9 cellular contexts compared by ENCODE assay signal in the genomic region with DNA sequence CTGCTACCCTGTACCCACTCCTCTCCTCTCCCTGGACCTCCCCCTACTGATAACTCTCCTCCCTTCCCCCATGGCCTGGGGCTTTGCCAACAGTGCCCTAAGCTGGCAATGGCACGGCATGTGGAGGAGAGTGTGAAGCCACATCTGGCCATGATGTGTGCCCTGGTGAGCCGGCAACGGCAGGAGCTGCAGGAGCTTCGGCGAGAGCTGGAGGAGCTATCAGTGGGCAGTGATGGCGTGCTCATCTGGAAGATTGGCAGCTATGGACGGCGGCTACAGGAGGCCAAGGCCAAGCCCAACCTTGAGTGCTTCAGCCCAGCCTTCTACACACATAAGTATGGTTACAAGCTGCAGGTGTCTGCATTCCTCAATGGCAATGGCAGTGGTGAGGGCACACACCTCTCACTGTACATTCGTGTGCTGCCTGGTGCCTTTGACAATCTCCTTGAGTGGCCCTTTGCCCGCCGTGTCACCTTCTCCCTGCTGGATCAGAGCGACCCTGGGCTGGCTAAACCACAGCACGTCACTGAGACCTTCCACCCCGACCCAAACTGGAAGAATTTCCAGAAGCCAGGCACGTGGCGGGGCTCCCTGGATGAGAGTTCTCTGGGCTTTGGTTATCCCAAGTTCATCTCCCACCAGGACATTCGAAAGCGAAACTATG. TPM values are rescaled to one million over a fixed set of nuclear protein-coding genes. Genes with fewer than 3 reads are reported as not detected.
A peak's percentile ranks its signal among the peaks of the same experiment; 100 is the strongest.
DNase-seq lines count a peak whose midpoint lies in the region; ATAC-seq and TF ChIP-seq lines count a peak whose summit lies in the region.
"Had no signal": no experiment of that assay in that cellular context is flagged by ENCODE, and none has a peak within 500 bp of the region (broad histone marks: within the 10 kb centered on the region; RNA-seq: fewer than 3 reads in every experiment).

No MANE protein-coding gene starts in this region.

- peaks cover 49% of the 10 kb centered on the region for H3K36me3 Mint-ChIP-seq in endodermal cell (ENCODE audit: low read depth)

- H4K20me1 ChIP-seq in SU-DHL-6 (ENCODE audit: low read depth, low read length): peaks cover 7% of the 10 kb centered on the region

- H3K27ac ChIP-seq in SU-DHL-6 (ENCODE audit: low read depth, low read length): peak overlapping the region; percentile 99
- H3K27ac ChIP-seq in endodermal cell (ENCODE audit: low read depth, low read length): no peak overlapping the region

- no peak for ATAC-seq in GM21526 (IDR thresholded peaks at IDR 0.05; ENCODE audit: low FRiP score, unreplicated experiment)

- no peaks in the 10 kb centered on the region for H3K9me3 Mint-ChIP-seq in endodermal cell

- WGBS in endodermal cell (ENCODE audit: insufficient coverage in 1 of 2, insufficient read length in 1 of 2), 2 experiments: 95 to 96% methylated on average over 18 of the region's 18 CpGs

- H3K4me3 Mint-ChIP-seq in endodermal cell: no peak overlapping the region

- H3K9ac ChIP-seq in SU-DHL-6 (ENCODE audit: low read length): peak overlapping the region; percentile 21; the same call in 1 of the 2 replicates
- no peak overlapping the region for H3K9ac ChIP-seq in endodermal cell (ENCODE audit: extremely low read depth, low read length, poor library complexity, severe bottlenecking)

- peak overlapping the region; percentile 31 for H3K4me2 ChIP-seq in SU-DHL-6 (ENCODE audit: low read depth, low read length, poor library complexity, severe bottlenecking)

- intact Hi-C loops in posterior vena cava (cut with DNase I): no loop called here

- no peaks in the 10 kb centered on the region for H3K27me3 ChIP-seq in SU-DHL-6 (ENCODE audit: low read length)
- no peaks in the 10 kb centered on the region for H3K27me3 ChIP-seq in endodermal cell (ENCODE audit: control insufficient read depth, insufficient read depth, low read length, poor library complexity, severe bottlenecking)

- peaks cover 48% of the 10 kb centered on the region for H3K79me2 ChIP-seq in SU-DHL-6 (ENCODE audit: insufficient read depth, low read length)

- peaks cover 7% of the 10 kb centered on the region for H3K4me1 Mint-ChIP-seq in endodermal cell

- H3K4me3 ChIP-seq in SU-DHL-6 (ENCODE audit: insufficient read depth, low read length, poor library complexity, severe bottlenecking) (no peak overlapping the region), endodermal cell (ENCODE audit: low read length) (no peak overlapping the region)

- TF ChIP-seq CTCF in SU-DHL-6 (IDR thresholded peaks at IDR 0.05; ENCODE audit: insufficient read depth, low read length, poor library complexity, severe bottlenecking) (no peak), endodermal cell (conservative IDR thresholded peaks at IDR 0.05) (no peak)

- H3F3A ChIP-seq in SU-DHL-6 (ENCODE audit: insufficient read depth): peaks cover 85% of the 10 kb centered on the region

- DNase-seq in EH (ENCODE audit: low read depth) (peak; percentile 8), endodermal cell (peak; percentile 65), posterior vena cava (ENCODE audit: low spot score) (peak; percentile 78), amniotic stem cell (lab: John Stamatoyannopoulos, UW) (no peak), SHP77 treated with DMSO at 0.1 percent for 48 hours (lab: John Stamatoyannopoulos, UW) (no peak), putamen (ENCODE audit: low spot score) (no peak)
- DNase-seq: NCI-H510A treated with DMSO at 0.1 percent for 48 hours had no signal

- no peaks in the 10 kb centered on the region for H3K9me2 ChIP-seq in SU-DHL-6 (replicated peaks; ENCODE audit: insufficient read depth, low read length)

- no peak overlapping the region for H2AFZ ChIP-seq in SU-DHL-6 (ENCODE audit: low read depth, low read length, severe bottlenecking)

- peak overlapping the region; percentile 81 for H3K27ac Mint-ChIP-seq in endodermal cell

- H3K4me1 ChIP-seq in endodermal cell (ENCODE audit: control insufficient read depth, insufficient read depth, low read length): peaks cover 12% of the 10 kb centered on the region

- H3K9me3 ChIP-seq in SU-DHL-6 (ENCODE audit: insufficient read depth, low read length): no peaks in the 10 kb centered on the region
- no peaks in the 10 kb centered on the region for H3K9me3 ChIP-seq in endodermal cell (ENCODE audit: control insufficient read depth, low read length)

- no peaks in the 10 kb centered on the region for H3K27me3 Mint-ChIP-seq in endodermal cell (ENCODE audit: insufficient read depth)

- H3K36me3 ChIP-seq in SU-DHL-6 (ENCODE audit: low read length) (peaks cover 27% of the 10 kb centered on the region), endodermal cell (ENCODE audit: control insufficient read depth, insufficient read depth, low read length) (peaks cover 68% of the 10 kb centered on the region)

RNA-seq across cellular contexts. Expression of a gene that starts 5.2 kb away (rescaled TPM):
- 100 to 1,000 TPM; 168 to 169 TPM for total RNA-seq in endodermal cell
- polyA plus RNA-seq in endodermal cell (2013, experiment 1 of 2): 118 TPM
- 106 TPM for polyA plus RNA-seq in endodermal cell (2013, experiment 2 of 2)
- total RNA-seq in posterior vena cava: 10 to 100 TPM; 10.2 to 10.8 TPM

RNA-seq across cellular contexts. Expression of a gene that starts 20.4 kb away (rescaled TPM):
- total RNA-seq in endodermal cell: 10 to 100 TPM; 11.2 to 15.7 TPM
- 5.7 TPM for polyA plus RNA-seq in endodermal cell (2013, experiment 1 of 2)
- 5.5 TPM for polyA plus RNA-seq in endodermal cell (2013, experiment 2 of 2)
- 1 to 10 TPM; 2.3 TPM for total RNA-seq in posterior vena cava

RNA-seq across cellular contexts. Expression of a gene that starts 23.0 kb away (rescaled TPM):
- total RNA-seq in endodermal cell (10 to 100 TPM; 17.0 to 22.9 TPM), posterior vena cava (1 to 10 TPM; 2.2 to 3.1 TPM)
- polyA plus RNA-seq in endodermal cell (2013, experiment 1 of 2): 8.3 TPM
- 7.2 TPM for polyA plus RNA-seq in endodermal cell (2013, experiment 2 of 2)

RNA-seq across cellular contexts. Expression of a gene that starts 29.2 kb away (rescaled TPM):
- total RNA-seq in endodermal cell (1,000 to 10,000 TPM; 1,639 TPM), posterior vena cava (100 to 1,000 TPM; 981 to 999 TPM)
- polyA plus RNA-seq in endodermal cell (2013, experiment 1 of 2): 2,129 TPM
- polyA plus RNA-seq in endodermal cell (2013, experiment 2 of 2): 2,042 TPM

RNA-seq across cellular contexts. Expression of a gene that starts 31.3 kb away (rescaled TPM):
- total RNA-seq in endodermal cell (100 to 1,000 TPM; 111 to 112 TPM), posterior vena cava (10 to 100 TPM; 75.0 to 90.2 TPM)
- 92.9 TPM for polyA plus RNA-seq in endodermal cell (2013, experiment 1 of 2)
- polyA plus RNA-seq in endodermal cell (2013, experiment 2 of 2): 105 TPM

Comparison
In these comparisons a context has a peak if more than half of its experiments do, and no peak if none do; other contexts are left out.
1. DNase-seq: peak in EH (single experiment), endodermal cell (single experiment) and posterior vena cava (single experiment); none in amniotic stem cell (single experiment), SHP77 treated with DMSO at 0.1 percent for 48 hours (single experiment) and putamen (single experiment).
2. RNA of a gene that starts 5.2 kb away (total RNA-seq): 168 to 169 TPM in endodermal cell; 10.2 to 10.8 TPM in posterior vena cava; every median in the first group is over 10 times any median in the second.
3. RNA of a gene that starts 23.0 kb away (total RNA-seq): 17.0 to 22.9 TPM in endodermal cell; 2.2 to 3.1 TPM in posterior vena cava; every median in the first group is over 4 times any median in the second.